8 cellular contexts compared by ENCODE assay signal in the genomic region with DNA sequence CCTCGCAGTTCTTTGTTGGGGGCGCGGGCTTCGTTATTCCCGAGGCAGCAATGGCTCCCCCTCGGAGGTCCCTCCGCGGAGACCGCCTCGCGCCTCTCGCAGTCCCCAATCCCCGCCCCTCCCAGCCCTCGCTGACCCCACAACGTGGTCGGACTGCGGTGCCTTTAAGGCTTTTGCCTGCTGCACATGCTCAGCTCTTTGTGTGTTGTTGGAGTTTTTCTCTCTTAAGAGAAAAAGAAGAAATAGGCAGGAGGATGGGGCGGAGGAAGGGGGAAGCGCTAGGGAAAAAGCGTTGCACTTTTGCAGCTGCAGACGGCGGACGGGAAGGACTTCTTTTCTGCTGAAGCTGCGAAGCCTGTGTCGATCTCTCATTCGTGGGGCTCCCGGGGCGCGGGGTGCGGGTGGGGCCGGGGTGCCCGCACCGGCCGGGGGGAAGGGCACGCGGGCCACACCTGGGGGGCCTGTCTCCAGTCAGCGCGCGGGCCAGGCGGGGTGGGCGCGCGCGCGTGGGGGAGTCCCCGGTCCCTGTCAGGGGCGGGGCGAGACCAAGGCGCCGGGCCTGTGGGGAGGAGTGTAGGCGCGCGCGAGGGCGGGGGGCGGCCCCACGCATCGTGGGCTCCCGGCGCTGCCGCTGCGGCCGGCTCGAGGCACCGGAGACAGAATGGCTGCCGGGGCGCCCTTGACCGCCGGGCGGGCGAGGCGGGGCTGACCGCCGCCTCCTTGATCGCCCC. TPM values are rescaled to one million over a fixed set of nuclear protein-coding genes. Genes with fewer than 3 reads are reported as not detected.
DNase-seq lines count a peak whose midpoint lies in the region; ATAC-seq and TF ChIP-seq lines count a peak whose summit lies in the region.

No MANE protein-coding gene starts in this region.

- in situ Hi-C loops in astrocyte of the cerebellum (cut with HindIII; ENCODE audit: low sequenced_read_pairs): no loop called here

- no peaks in the 10 kb centered on the region for H3K9me3 ChIP-seq in BE2C
- H3K9me3 ChIP-seq in NT2/D1 (ENCODE audit: insufficient read depth, low read length): no peaks in the 10 kb centered on the region; the same call in 1 of the 2 replicates
- no peaks in the 10 kb centered on the region for H3K9me3 ChIP-seq in iPS DF 6.9 (ENCODE audit: control insufficient read depth, insufficient read depth, low read length)
- no peaks in the 10 kb centered on the region for H3K9me3 ChIP-seq in sigmoid colon

- TF ChIP-seq CTCF in BE2C (IDR thresholded peaks at IDR 0.05; ENCODE audit: low read depth, low read length) (no peak), astrocyte of the cerebellum (IDR thresholded peaks at IDR 0.05; ENCODE audit: low read depth, low read length, missing control alignments) (no peak), sigmoid colon (IDR thresholded peaks at IDR 0.05) (no peak)

- ATAC-seq in GM18873 (IDR thresholded peaks at IDR 0.05; ENCODE audit: low FRiP score, unreplicated experiment): peak; percentile 55
- peak; percentile 82 for ATAC-seq in HG03064 (IDR thresholded peaks at IDR 0.05; ENCODE audit: low read depth, unreplicated experiment)

- H3K27ac ChIP-seq in iPS DF 6.9 (ENCODE audit: low read length) (no peak overlapping the region), sigmoid colon (peak overlapping the region; percentile 19 to 76 (median 68))

- H3K9ac ChIP-seq in NT2/D1 (ENCODE audit: insufficient read length, low read depth): peak overlapping the region; percentile 77

- no CpG with 5 or more reads among the region's 75 CpGs for WGBS in iPS DF 6.9 (ENCODE audit: insufficient coverage, insufficient read length)
- 1% methylated on average over 75 of the region's 75 CpGs for WGBS in sigmoid colon, 2 donors

- H3K4me1 ChIP-seq in BE2C (no peaks in the 10 kb centered on the region; the same call in 1 of the 2 replicates), NT2/D1 (ENCODE audit: insufficient read depth, insufficient read length) (no peaks in the 10 kb centered on the region), iPS DF 6.9 (ENCODE audit: control insufficient read depth, insufficient read depth, low read length) (peaks cover 2% of the 10 kb centered on the region; the same call in 1 of the 2 replicates), sigmoid colon (peaks cover 0 to 27% (median 21%) of the 10 kb centered on the region in 4 donors)

- no peak for TF ChIP-seq POLR2A in sigmoid colon (IDR thresholded peaks at IDR 0.05)

- no peak for TF ChIP-seq EP300 in sigmoid colon (IDR thresholded peaks at IDR 0.05)

- H3K36me3 ChIP-seq in BE2C: no peaks in the 10 kb centered on the region
- H3K36me3 ChIP-seq in NT2/D1 (ENCODE audit: insufficient read depth, insufficient read length, low read length): no peaks in the 10 kb centered on the region
- H3K36me3 ChIP-seq in iPS DF 6.9 (ENCODE audit: control insufficient read depth, insufficient read depth, low read length): no peaks in the 10 kb centered on the region
- no peaks in the 10 kb centered on the region for H3K36me3 ChIP-seq in sigmoid colon

- peak; percentile 67 for DNase-seq in BE2C
- DNase-seq in NT2/D1 (ENCODE audit: low read depth, low spot score): peak; percentile 25
- DNase-seq in astrocyte of the cerebellum (ENCODE audit: low read depth): peak; percentile 15
- DNase-seq in iPS DF 6.9 (ENCODE audit: low read depth, low spot score): no peak
- DNase-seq in sigmoid colon: no peak
- DNase-seq in cerebellar nuclear complex (lab: John Stamatoyannopoulos, UW): no peak

- intact Hi-C loops in sigmoid colon (cut with DNase I): no loop called here

- peak overlapping the region; percentile 72 for H3K4me3 ChIP-seq in BE2C (ENCODE audit: low read depth, low read length)
- H3K4me3 ChIP-seq in NT2/D1 (ENCODE audit: insufficient read length, low read depth): peak overlapping the region; percentile 62
- peak overlapping the region; percentile 72 for H3K4me3 ChIP-seq in astrocyte of the cerebellum (ENCODE audit: low read depth, low read length)
- H3K4me3 ChIP-seq in iPS DF 6.9 (ENCODE audit: low read length): peak overlapping the region; percentile 99
- H3K4me3 ChIP-seq in sigmoid colon: peak overlapping the region; percentile 42 to 79 (median 57)

- H3K27me3 ChIP-seq in BE2C (no peaks in the 10 kb centered on the region), NT2/D1 (ENCODE audit: insufficient read depth, insufficient read length) (peaks cover 23% of the 10 kb centered on the region), iPS DF 6.9 (ENCODE audit: control insufficient read depth, insufficient read depth, low read length) (no peaks in the 10 kb centered on the region), sigmoid colon (peaks cover 0 to 20% (median 14%) of the 10 kb centered on the region in 3 donors)

RNA-seq across cellular contexts. Expression of gene ATRNL1, which starts 0.4 kb away (rescaled TPM):
- polyA plus RNA-seq in BE2C (2012; ENCODE audit: insufficient read depth, insufficient read length, low read depth): 11.2 TPM
- total RNA-seq in sigmoid colon: 10 to 100 TPM in 1 of 4 donors, 1 to 10 TPM in 3; 6.0 to 17.3 (median 8.1) TPM
- polyA plus RNA-seq in sigmoid colon: under 1 TPM in 2 of 3 donors, not detected in 1; 0.57 to 0.60 TPM

Comparison
In these comparisons a context has a peak if more than half of its experiments do, and no peak if none do; other contexts are left out.
1. DNase-seq: peak in BE2C (single experiment), NT2/D1 (single experiment) and astrocyte of the cerebellum (single experiment); none in iPS DF 6.9 (single experiment), sigmoid colon (single experiment) and cerebellar nuclear complex (0 of 2).
2. Peak in every context shown above with its lines, with median percentiles within 50 percentile points of each other: H3K4me3 ChIP-seq.